19 cellular contexts compared by ENCODE assay signal in genomic region chr2:159446201-159446600, GRCh38.
DNase-seq lines count a peak whose midpoint lies in the region; ATAC-seq and TF ChIP-seq lines count a peak whose summit lies in the region.
"Had no signal": no experiment of that assay in that cellular context is flagged by ENCODE, and none has a peak within 500 bp of the region (broad histone marks: within the 10 kb centered on the region; RNA-seq: fewer than 3 reads in every experiment).

No MANE protein-coding gene starts in this region.

- H3K4me3 Mint-ChIP-seq in activated CD8-positive, alpha-beta T cell treated with anti-CD3 and anti-CD28 coated beads for 36 hours = no peak overlapping the region
- no peak overlapping the region for H3K4me3 Mint-ChIP-seq in activated CD8-positive, alpha-beta T cell treated with anti-CD3 and anti-CD28 coated beads, Interleukin-2, amount 10 ng/mL, durations not matched to agents 7 days and 5 days
- H3K4me3 Mint-ChIP-seq: B cell; CD4-positive, CD25-positive, alpha-beta regulatory T cell; CD8-positive, alpha-beta T cell had no signal

- peaks cover 18% of the 10 kb centered on the region for H3K36me3 Mint-ChIP-seq in activated CD8-positive, alpha-beta T cell treated with anti-CD3 and anti-CD28 coated beads for 36 hours (ENCODE audit: low read depth)
- peaks cover 5% of the 10 kb centered on the region for H3K36me3 Mint-ChIP-seq in activated CD8-positive, alpha-beta T cell treated with anti-CD3 and anti-CD28 coated beads, Interleukin-2, amount 10 ng/mL, durations not matched to agents 7 days and 5 days (ENCODE audit: low read depth)

- peaks cover 7% of the 10 kb centered on the region for H3K4me1 Mint-ChIP-seq in activated CD8-positive, alpha-beta T cell treated with anti-CD3 and anti-CD28 coated beads for 36 hours (ENCODE audit: low read depth)
- peaks cover 17% of the 10 kb centered on the region for H3K4me1 Mint-ChIP-seq in activated CD8-positive, alpha-beta T cell treated with anti-CD3 and anti-CD28 coated beads, Interleukin-2, amount 10 ng/mL, durations not matched to agents 7 days and 5 days (ENCODE audit: low read depth)
- H3K4me1 Mint-ChIP-seq: B cell had no signal

- no peaks in the 10 kb centered on the region; the same call in 1 of the 2 replicates for H3K36me3 ChIP-seq in HAP-1 (replicated peaks)
- 0 out of 2 replicates have a peak, but pooled peaks cover 2% of the 10 kb centered on the region for H3K36me3 ChIP-seq in PC-3 (ENCODE audit: low read depth, low read length)

- H3K9ac ChIP-seq in PC-3 (ENCODE audit: low read length) = no peak overlapping the region
- H3K9ac ChIP-seq: BLaER1, GM23248 had no signal

- H2AFZ ChIP-seq in PC-3 (ENCODE audit: low read length) = no peak overlapping the region
- H2AFZ ChIP-seq: GM23248 had no signal

- H3F3A ChIP-seq in PC-3 (ENCODE audit: low read length, unreplicated experiment) = no peaks in the 10 kb centered on the region

- POLR2A ChIA-PET in activated CD8-positive, alpha-beta T cell treated with anti-CD3 and anti-CD28 coated beads for 36 hours (lab: Charles Lee) = no interaction called here
- POLR2A ChIA-PET in activated CD8-positive, alpha-beta T cell treated with anti-CD3 and anti-CD28 coated beads, Interleukin-2, amount 10 ng/mL, durations not matched to agents 7 days and 5 days (lab: Charles Lee) = no interaction called here
- POLR2A ChIA-PET in PC-3 (lab: Charles Lee; ENCODE audit: unreplicated experiment) = no interaction called here

- DNase-seq in activated CD8-positive, alpha-beta T cell treated with anti-CD3 and anti-CD28 coated beads for 36 hours = no peak
- no peak for DNase-seq in activated CD8-positive, alpha-beta T cell treated with anti-CD3 and anti-CD28 coated beads, Interleukin-2, amount 10 ng/mL, durations not matched to agents 7 days and 5 days
- DNase-seq in HAP-1 (ENCODE audit: low spot score in 2 of 2) (peak; percentile 14 to 93), PC-3 (no peak), glomerular visceral epithelial cell (ENCODE audit: extremely low spot score) (no peak), GM03348 (ENCODE audit: low spot score) (no peak)
- DNase-seq in activated naive CD4-positive, alpha-beta T cell treated with Interleukin-2 at 50 U/mL for 16 hours = no peak
- DNase-seq: Caco-2; CD4-positive, CD25-positive, alpha-beta regulatory T cell; CD8-positive, alpha-beta T cell; DMS153; DND-41; GM23248; HCEC 1CT had no signal

- no peak overlapping the region for H3K4me2 ChIP-seq in PC-3 (ENCODE audit: low read length)
- H3K4me2 ChIP-seq: BLaER1 had no signal

- H3K27me3 ChIP-seq in HAP-1 (ENCODE audit: low read depth) (no peaks in the 10 kb centered on the region), PC-3 (ENCODE audit: low read length) (no peaks in the 10 kb centered on the region)
- H3K27me3 ChIP-seq: BLaER1 had no signal

- no peaks in the 10 kb centered on the region for H3K79me2 ChIP-seq in PC-3 (ENCODE audit: low read length)

- H3K9me3 Mint-ChIP-seq in activated CD8-positive, alpha-beta T cell treated with anti-CD3 and anti-CD28 coated beads for 36 hours = no peaks in the 10 kb centered on the region
- no peaks in the 10 kb centered on the region for H3K9me3 Mint-ChIP-seq in activated CD8-positive, alpha-beta T cell treated with anti-CD3 and anti-CD28 coated beads, Interleukin-2, amount 10 ng/mL, durations not matched to agents 7 days and 5 days (ENCODE audit: insufficient read depth)
- H3K9me3 Mint-ChIP-seq: CD8-positive, alpha-beta T cell had no signal

- TF ChIP-seq CTCF in activated CD8-positive, alpha-beta T cell treated with anti-CD3 and anti-CD28 coated beads for 36 hours (IDR thresholded peaks at IDR 0.05) = no peak
- no peak for TF ChIP-seq CTCF in PC-3 (conservative IDR thresholded peaks at IDR 0.05; ENCODE audit: low read depth, low read length)

- CTCF ChIA-PET in activated CD8-positive, alpha-beta T cell treated with anti-CD3 and anti-CD28 coated beads for 36 hours (lab: Charles Lee) = no interaction called here
- CTCF ChIA-PET in activated CD8-positive, alpha-beta T cell treated with anti-CD3 and anti-CD28 coated beads, Interleukin-2, amount 10 ng/mL, durations not matched to agents 7 days and 5 days (lab: Charles Lee) = interaction anchor here (2.3 kb wide), 1 partner anchor 10 kb away, joined by 9 read pairs; no protein-coding TSS in a partner anchor
- CTCF ChIA-PET in PC-3 (lab: Charles Lee) = no interaction called here

- TSS peak; percentile 24 for BruUV-seq in PC-3 (replicated peaks; lab: Mats Ljungman, UMichigan)

- in situ Hi-C loops in HAP-1 (cut with MboI; ENCODE audit: low sequenced_read_pairs) = no loop called here

- H3K9me3 ChIP-seq in HAP-1 (no peaks in the 10 kb centered on the region), PC-3 (ENCODE audit: low read length) (no peaks in the 10 kb centered on the region)
- H3K9me3 ChIP-seq: BLaER1, Caco-2 had no signal

- no peaks in the 10 kb centered on the region for H3K9me2 ChIP-seq in PC-3 (replicated peaks; ENCODE audit: low read length)

- H3K27me3 Mint-ChIP-seq in activated CD8-positive, alpha-beta T cell treated with anti-CD3 and anti-CD28 coated beads for 36 hours = no peaks in the 10 kb centered on the region
- H3K27me3 Mint-ChIP-seq in activated CD8-positive, alpha-beta T cell treated with anti-CD3 and anti-CD28 coated beads, Interleukin-2, amount 10 ng/mL, durations not matched to agents 7 days and 5 days (ENCODE audit: low read depth) = no peaks in the 10 kb centered on the region
- H3K27me3 Mint-ChIP-seq: B cell; CD4-positive, CD25-positive, alpha-beta regulatory T cell had no signal

- peaks cover 31% of the 10 kb centered on the region for H3K4me1 ChIP-seq in HAP-1
- peaks cover 12% of the 10 kb centered on the region for H3K4me1 ChIP-seq in PC-3 (ENCODE audit: insufficient read depth, low read length)

- intact Hi-C loops in activated CD8-positive, alpha-beta T cell treated with anti-CD3 and anti-CD28 coated beads for 36 hours (cut with micrococcal nuclease) = no loop called here
- intact Hi-C loops in PC-3 (cut with micrococcal nuclease) = no loop called here

- H4K20me1 ChIP-seq in PC-3 (ENCODE audit: low read length) = no peaks in the 10 kb centered on the region
- H4K20me1 ChIP-seq: BLaER1 had no signal

- ATAC-seq in activated CD8-positive, alpha-beta T cell treated with anti-CD3 and anti-CD28 coated beads for 36 hours = no peak
- ATAC-seq in activated CD8-positive, alpha-beta T cell treated with anti-CD3 and anti-CD28 coated beads, Interleukin-2, amount 10 ng/mL, durations not matched to agents 7 days and 5 days = no peak
- no peak for ATAC-seq in PC-3
- ATAC-seq: CD8-positive, alpha-beta T cell had no signal

- H3K4me3 ChIP-seq in HAP-1 (no peak overlapping the region), PC-3 (ENCODE audit: low read length) (no peak overlapping the region)
- H3K4me3 ChIP-seq: BLaER1, GM12878, GM23248 had no signal

- H3K27ac ChIP-seq in PC-3 (ENCODE audit: low read length) = no peak overlapping the region
- H3K27ac ChIP-seq: 22Rv1, BLaER1, C4-2B, GM23248 had no signal

- H3K27ac Mint-ChIP-seq in activated CD8-positive, alpha-beta T cell treated with anti-CD3 and anti-CD28 coated beads for 36 hours = peak overlapping the region; percentile 10
- no peak overlapping the region for H3K27ac Mint-ChIP-seq in activated CD8-positive, alpha-beta T cell treated with anti-CD3 and anti-CD28 coated beads, Interleukin-2, amount 10 ng/mL, durations not matched to agents 7 days and 5 days
- H3K27ac Mint-ChIP-seq: B cell; CD4-positive, CD25-positive, alpha-beta regulatory T cell; CD8-positive, alpha-beta T cell had no signal

Comparison
In these comparisons a context has a peak if more than half of its experiments do, and no peak if none do; other contexts are left out.
1. DNase-seq: peak in HAP-1 (2 of 2); none in activated CD8-positive, alpha-beta T cell treated with anti-CD3 and anti-CD28 coated beads for 36 hours (single experiment), activated CD8-positive, alpha-beta T cell treated with anti-CD3 and anti-CD28 coated beads, Interleukin-2, amount 10 ng/mL, durations not matched to agents 7 days and 5 days (single experiment), PC-3 (single experiment), activated naive CD4-positive, alpha-beta T cell treated with Interleukin-2 at 50 U/mL for 16 hours (single experiment), glomerular visceral epithelial cell (single experiment) and GM03348 (single experiment).